Comparison of ENCODE assay signal across 11 cellular contexts in the genomic region with DNA sequence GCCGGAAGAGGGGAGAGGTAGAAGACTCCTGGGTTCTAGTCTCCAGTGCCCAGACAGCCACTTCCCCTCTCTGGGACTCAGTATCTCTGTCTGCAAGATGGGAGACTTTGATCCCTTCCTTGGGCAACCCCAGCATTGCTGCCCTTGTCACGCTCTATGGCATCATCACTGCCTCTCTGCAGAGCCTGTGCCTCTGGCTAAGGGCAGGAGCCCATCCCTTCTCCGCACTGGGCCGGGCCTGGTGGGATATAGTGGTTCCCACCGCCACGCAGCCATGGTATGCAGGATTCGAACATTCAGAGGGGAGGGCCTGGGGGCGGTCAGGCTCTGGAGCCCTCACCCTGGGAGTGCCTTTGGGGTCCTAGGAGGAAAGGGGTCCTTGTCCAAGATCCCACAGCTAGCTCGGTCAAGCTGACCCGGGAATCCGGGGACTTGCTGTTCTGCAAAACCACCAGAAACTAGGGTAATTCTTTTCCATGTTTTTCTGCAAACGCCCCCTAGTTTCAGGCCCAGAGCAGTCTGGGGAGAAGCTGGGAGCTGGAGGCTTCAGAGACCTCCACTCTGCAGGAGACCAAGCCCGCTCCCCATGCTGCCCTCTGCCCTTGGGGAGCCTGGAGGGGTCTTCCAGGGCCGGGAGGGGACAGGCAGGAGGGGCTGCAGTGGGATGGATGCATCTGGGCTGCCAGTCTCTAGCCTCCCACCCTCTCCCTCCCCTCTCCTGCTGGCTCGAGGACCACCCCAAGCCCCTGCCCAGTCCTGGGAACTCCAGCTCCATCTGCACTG. TPM values are rescaled to one million over a fixed set of nuclear protein-coding genes. Genes with fewer than 3 reads are reported as not detected.
A peak's percentile ranks its signal among the peaks of the same experiment; 100 is the strongest.
DNase-seq lines count a peak whose midpoint lies in the region; ATAC-seq and TF ChIP-seq lines count a peak whose summit lies in the region.
"Had no signal": no experiment of that assay in that cellular context is flagged by ENCODE, and none has a peak within 500 bp of the region (broad histone marks: within the 10 kb centered on the region; RNA-seq: fewer than 3 reads in every experiment).

No MANE protein-coding gene starts in this region.

- H3K4me1 Mint-ChIP-seq in activated T-cell treated with anti-CD3 and anti-CD28 coated beads, Interleukin-2, amount 50 U/mL, for 72 hours (ENCODE audit: low read depth) = peaks cover 31% of the 10 kb centered on the region

- no peak overlapping the region for H2AFZ ChIP-seq in osteoblast (ENCODE audit: low read length)

- peaks cover 0 to 1% of the 10 kb centered on the region in 2 donors for H3K36me3 Mint-ChIP-seq in activated T-cell treated with anti-CD3 and anti-CD28 coated beads, Interleukin-2, amount 50 U/mL, for 72 hours (ENCODE audit: insufficient read depth in 2 of 2)

- no peak for TF ChIP-seq CTCF in heart right ventricle (IDR thresholded peaks at IDR 0.05)
- no peak for TF ChIP-seq CTCF in esophagus squamous epithelium (IDR thresholded peaks at IDR 0.05)
- TF ChIP-seq CTCF in osteoblast (IDR thresholded peaks at IDR 0.05; ENCODE audit: extremely low read depth, low read depth, low read length) = no peak
- no peak for TF ChIP-seq CTCF in BE2C (IDR thresholded peaks at IDR 0.05; ENCODE audit: low read depth, low read length)
- TF ChIP-seq CTCF in GM13976 (IDR thresholded peaks at IDR 0.05; ENCODE audit: borderline replicate concordance, control extremely low read depth, extremely low read depth, insufficient read depth, missing control alignments) = no peak

- TF ChIP-seq POLR2A in esophagus squamous epithelium (IDR thresholded peaks at IDR 0.05) = no peak

- H4K20me1 ChIP-seq in osteoblast (ENCODE audit: insufficient read depth, low read length) = no peaks in the 10 kb centered on the region

- in situ Hi-C loops in GM13976 (cut with MboI; ENCODE audit: low sequenced_read_pairs, unreplicated experiment) = no loop called here

- no peaks in the 10 kb centered on the region for H3K27me3 Mint-ChIP-seq in activated T-cell treated with anti-CD3 and anti-CD28 coated beads, Interleukin-2, amount 50 U/mL, for 72 hours (ENCODE audit: low read depth)
- H3K27me3 Mint-ChIP-seq: B cell had no signal

- H3K9me3 Mint-ChIP-seq in activated T-cell treated with anti-CD3 and anti-CD28 coated beads, Interleukin-2, amount 50 U/mL, for 72 hours = no peaks in the 10 kb centered on the region

- H3K4me3 ChIP-seq in heart right ventricle = no peak overlapping the region
- H3K4me3 ChIP-seq in esophagus squamous epithelium = no peak overlapping the region
- H3K4me3 ChIP-seq in osteoblast (ENCODE audit: insufficient read depth, low read length) = no peak overlapping the region
- no peak overlapping the region for H3K4me3 ChIP-seq in BE2C (ENCODE audit: low read depth, low read length)
- H3K4me3 ChIP-seq: SK-N-MC had no signal

- H3K9me3 ChIP-seq in heart right ventricle (peaks cover 0 to 4% (median 0%) of the 10 kb centered on the region in 11 donors), esophagus squamous epithelium (peaks cover 0 to 3% (median 0%) of the 10 kb centered on the region in 3 donors), osteoblast (ENCODE audit: low read depth, low read length) (peaks cover 5% of the 10 kb centered on the region), BE2C (no peaks in the 10 kb centered on the region)

- H3K4me1 ChIP-seq in heart right ventricle (peaks cover 25 to 80% (median 70%) of the 10 kb centered on the region in 9 donors), esophagus squamous epithelium (peaks cover 20 to 77% (median 41%) of the 10 kb centered on the region in 3 donors), osteoblast (ENCODE audit: insufficient read depth, low read length) (peaks cover 38% of the 10 kb centered on the region), BE2C (peaks cover 4% of the 10 kb centered on the region; the same call in 1 of the 2 replicates)

- H3K4me3 Mint-ChIP-seq in activated T-cell treated with anti-CD3 and anti-CD28 coated beads, Interleukin-2, amount 50 U/mL, for 72 hours = no peak overlapping the region
- H3K4me3 Mint-ChIP-seq: B cell had no signal

- 78 to 81% methylated on average over 15 of the region's 15 CpGs for WGBS in heart right ventricle, 2 donors
- whole genome bisulfite sequencing in esophagus squamous epithelium, 2 donors = 77 to 80% methylated on average over 1 to 8 of the region's 15 CpGs

- no peak overlapping the region for H3K27ac Mint-ChIP-seq in activated T-cell treated with anti-CD3 and anti-CD28 coated beads, Interleukin-2, amount 50 U/mL, for 72 hours
- H3K27ac Mint-ChIP-seq: B cell had no signal

- H3K79me2 ChIP-seq in osteoblast (ENCODE audit: insufficient read depth, low read length) = no peaks in the 10 kb centered on the region

- H3K27ac ChIP-seq in heart right ventricle (peak overlapping the region; percentile 13 to 92 (median 84)), esophagus squamous epithelium (peak overlapping the region; percentile 32 to 81 (median 70)), osteoblast (ENCODE audit: low read depth, low read length) (no peak overlapping the region)
- H3K27ac ChIP-seq: SK-N-MC had no signal

- H3K36me3 ChIP-seq in heart right ventricle (no peaks in the 10 kb centered on the region), esophagus squamous epithelium (no peaks in the 10 kb centered on the region), osteoblast (ENCODE audit: insufficient read depth, low read length) (no peaks in the 10 kb centered on the region), BE2C (no peaks in the 10 kb centered on the region)

- DNase-seq in heart right ventricle = no peak
- no peak for DNase-seq in left cardiac atrium
- no peak for DNase-seq in esophagus squamous epithelium (lab: John Stamatoyannopoulos, UW)
- peak; percentile 63 for DNase-seq in osteoblast (ENCODE audit: insufficient read length, low spot score, missing footprints)
- no peak for DNase-seq in BE2C
- DNase-seq in GM13976 (ENCODE audit: low spot score) = no peak
- no peak for DNase-seq in activated T-cell treated with anti-CD3 and anti-CD28 coated beads, Interleukin-2, amount 50 U/mL, for 72 hours
- DNase-seq: NCI-H187 treated with DMSO at 0.1 percent for 48 hours had no signal

- ATAC-seq in heart right ventricle (no peak), left cardiac atrium (no peak), GM18517 (IDR thresholded peaks at IDR 0.05; ENCODE audit: unreplicated experiment) (no peak)
- no peak for ATAC-seq in activated T-cell treated with anti-CD3 and anti-CD28 coated beads, Interleukin-2, amount 50 U/mL, for 72 hours (replicated peaks in 1 of 2)

- H3K4me2 ChIP-seq in osteoblast (ENCODE audit: insufficient read depth, low read length) = peak overlapping the region; percentile 55

- H3K27me3 ChIP-seq in heart right ventricle (no peaks in the 10 kb centered on the region), esophagus squamous epithelium (no peaks in the 10 kb centered on the region), osteoblast (ENCODE audit: insufficient read depth, low read length) (no peaks in the 10 kb centered on the region), BE2C (no peaks in the 10 kb centered on the region)

- intact Hi-C loops in heart right ventricle (cut with DNase I) (loop anchor here in 7 of 10 donors (2.0 to 10.0 kb wide), 5 partner anchors 55 to 348 kb away; partner anchors contain the start of genes ATF4 (in 5 of the 7) and PDGFB (in 1 of the 7)), left cardiac atrium (cut with DNase I) (loop anchor here in 1 of 2 donors (10.0 kb wide), 1 partner anchor 58 kb away; no protein-coding TSS in a partner anchor), esophagus squamous epithelium (cut with DNase I) (no loop called here)

RNA-seq across cellular contexts. Expression of gene CBX7, which starts 24.4 kb away (rescaled TPM):
- total RNA-seq in heart right ventricle (10 to 100 TPM; 48.8 to 85.8 (median 76.3) TPM), left cardiac atrium (10 to 100 TPM; 54.5 to 63.7 TPM), esophagus squamous epithelium (10 to 100 TPM in 3 of 4 donors, 1 to 10 TPM in 1; 4.7 to 56.1 (median 19.5) TPM), osteoblast (12.7 and 14.5 TPM in 2 replicates)
- polyA plus RNA-seq in heart right ventricle = 10 to 100 TPM; 34.5 to 36.3 TPM
- not detected for polyA plus RNA-seq in BE2C (2012; ENCODE audit: insufficient read depth, insufficient read length, low read depth)
- 10 to 100 TPM; 41.5 to 61.0 TPM for total RNA-seq in activated T-cell treated with anti-CD3 and anti-CD28 coated beads, Interleukin-2, amount 50 U/mL, for 72 hours
